Comparison of ENCODE assay signal across 7 cellular contexts in genomic region chr10:15214237-15214636, GRCh38.
"Had no signal": no experiment of that assay in that cellular context is flagged by ENCODE, and none has a peak within 500 bp of the region (broad histone marks: within the 10 kb centered on the region; RNA-seq: fewer than 3 reads in every experiment).

No MANE protein-coding gene starts in this region.

- H3K4me3 ChIP-seq: GM23248, K562 had no signal

- DNase-seq: GM23248, H7, HCEC 1CT, IMR-90, KG1 had no signal

- FAIRE-seq: HTR-8/SVneo, K562 had no signal

- H2AFZ ChIP-seq: GM23248 had no signal

- H3K9ac ChIP-seq: GM23248 had no signal

- H3K27ac ChIP-seq: GM23248 had no signal

- ATAC-seq: K562 had no signal
